1 cellular context compared by ENCODE assay signal in the genomic region with DNA sequence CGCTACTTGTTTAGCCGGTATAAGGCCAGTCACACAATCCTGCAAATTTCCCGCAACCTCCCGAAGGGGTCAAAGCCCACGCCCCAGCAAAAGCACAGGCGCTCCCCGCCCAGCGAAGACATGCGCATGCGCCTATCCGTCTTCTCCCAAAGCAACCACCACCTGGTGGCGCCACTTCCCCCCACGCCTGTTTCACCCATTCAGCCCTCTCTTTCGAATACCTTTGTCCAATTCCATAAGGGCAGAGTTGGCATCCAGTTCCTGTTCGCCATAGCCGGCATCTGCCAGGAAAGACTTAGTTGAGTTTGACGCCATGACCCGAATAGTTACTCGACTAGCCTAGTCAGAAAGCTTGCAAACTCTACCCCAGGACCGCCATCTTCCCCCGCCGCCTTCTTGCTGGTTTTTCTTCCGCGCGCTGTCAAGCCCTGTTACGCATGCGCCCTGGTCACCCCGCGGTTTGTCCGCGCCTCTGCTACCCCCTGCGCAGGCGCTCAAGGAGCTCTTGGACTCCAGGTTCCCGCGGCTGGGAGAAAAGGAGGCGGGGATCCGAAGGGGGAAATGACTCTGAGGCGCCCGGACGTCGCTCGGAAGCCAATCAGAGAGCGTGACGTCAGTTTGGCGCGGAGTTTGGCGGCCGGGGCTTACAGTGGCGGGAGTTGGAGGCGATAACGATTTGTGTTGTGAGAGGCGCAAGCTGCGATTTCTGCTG.
TF ChIP-seq lines count a peak whose summit lies in the region.

A gene with protein sequence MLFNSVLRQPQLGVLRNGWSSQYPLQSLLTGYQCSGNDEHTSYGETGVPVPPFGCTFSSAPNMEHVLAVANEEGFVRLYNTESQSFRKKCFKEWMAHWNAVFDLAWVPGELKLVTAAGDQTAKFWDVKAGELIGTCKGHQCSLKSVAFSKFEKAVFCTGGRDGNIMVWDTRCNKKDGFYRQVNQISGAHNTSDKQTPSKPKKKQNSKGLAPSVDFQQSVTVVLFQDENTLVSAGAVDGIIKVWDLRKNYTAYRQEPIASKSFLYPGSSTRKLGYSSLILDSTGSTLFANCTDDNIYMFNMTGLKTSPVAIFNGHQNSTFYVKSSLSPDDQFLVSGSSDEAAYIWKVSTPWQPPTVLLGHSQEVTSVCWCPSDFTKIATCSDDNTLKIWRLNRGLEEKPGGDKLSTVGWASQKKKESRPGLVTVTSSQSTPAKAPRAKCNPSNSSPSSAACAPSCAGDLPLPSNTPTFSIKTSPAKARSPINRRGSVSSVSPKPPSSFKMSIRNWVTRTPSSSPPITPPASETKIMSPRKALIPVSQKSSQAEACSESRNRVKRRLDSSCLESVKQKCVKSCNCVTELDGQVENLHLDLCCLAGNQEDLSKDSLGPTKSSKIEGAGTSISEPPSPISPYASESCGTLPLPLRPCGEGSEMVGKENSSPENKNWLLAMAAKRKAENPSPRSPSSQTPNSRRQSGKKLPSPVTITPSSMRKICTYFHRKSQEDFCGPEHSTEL (plus strand): TSS at position 626 of the 712 bp plus-strand sequence. CDS start 143 bp downstream, outside the sequence.
A gene with protein sequence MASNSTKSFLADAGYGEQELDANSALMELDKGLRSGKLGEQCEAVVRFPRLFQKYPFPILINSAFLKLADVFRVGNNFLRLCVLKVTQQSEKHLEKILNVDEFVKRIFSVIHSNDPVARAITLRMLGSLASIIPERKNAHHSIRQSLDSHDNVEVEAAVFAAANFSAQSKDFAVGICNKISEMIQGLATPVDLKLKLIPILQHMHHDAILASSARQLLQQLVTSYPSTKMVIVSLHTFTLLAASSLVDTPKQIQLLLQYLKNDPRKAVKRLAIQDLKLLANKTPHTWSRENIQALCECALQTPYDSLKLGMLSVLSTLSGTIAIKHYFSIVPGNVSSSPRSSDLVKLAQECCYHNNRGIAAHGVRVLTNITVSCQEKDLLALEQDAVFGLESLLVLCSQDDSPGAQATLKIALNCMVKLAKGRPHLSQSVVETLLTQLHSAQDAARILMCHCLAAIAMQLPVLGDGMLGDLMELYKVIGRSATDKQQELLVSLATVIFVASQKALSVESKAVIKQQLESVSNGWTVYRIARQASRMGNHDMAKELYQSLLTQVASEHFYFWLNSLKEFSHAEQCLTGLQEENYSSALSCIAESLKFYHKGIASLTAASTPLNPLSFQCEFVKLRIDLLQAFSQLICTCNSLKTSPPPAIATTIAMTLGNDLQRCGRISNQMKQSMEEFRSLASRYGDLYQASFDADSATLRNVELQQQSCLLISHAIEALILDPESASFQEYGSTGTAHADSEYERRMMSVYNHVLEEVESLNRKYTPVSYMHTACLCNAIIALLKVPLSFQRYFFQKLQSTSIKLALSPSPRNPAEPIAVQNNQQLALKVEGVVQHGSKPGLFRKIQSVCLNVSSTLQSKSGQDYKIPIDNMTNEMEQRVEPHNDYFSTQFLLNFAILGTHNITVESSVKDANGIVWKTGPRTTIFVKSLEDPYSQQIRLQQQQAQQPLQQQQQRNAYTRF (minus strand): TSS at position 435 of the 712 bp plus-strand sequence. CDS start 120 bp downstream, at position 315.

TF ChIP-seq in HEK293, 187 proteins besides CTCF, POLR2A, EP300 and RAD21 (continued from another document and continues in another):
- no peak for TF ChIP-seq ZNF514 (tag by site-specific recombination; IDR thresholded peaks at IDR 0.05)
- no peak for TF ChIP-seq ZNF670 (tag by site-specific recombination; IDR thresholded peaks at IDR 0.05; ENCODE audit: low read depth)
- peak; percentile 70 for TF ChIP-seq ZFP69B (tag by site-specific recombination; IDR thresholded peaks at IDR 0.05)
- TF ChIP-seq BCL11A (tag by site-specific recombination; IDR thresholded peaks at IDR 0.05; ENCODE audit: low read depth) = no peak; the same call in 1 of the 2 replicates
- peak; percentile 77 for TF ChIP-seq ZNF629 (tag by site-specific recombination; IDR thresholded peaks at IDR 0.05)
- TF ChIP-seq, protein P1, sequence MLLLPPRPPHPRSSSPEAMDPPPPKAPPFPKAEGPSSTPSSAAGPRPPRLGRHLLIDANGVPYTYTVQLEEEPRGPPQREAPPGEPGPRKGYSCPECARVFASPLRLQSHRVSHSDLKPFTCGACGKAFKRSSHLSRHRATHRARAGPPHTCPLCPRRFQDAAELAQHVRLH (tag by site-specific recombination; IDR thresholded peaks at IDR 0.05) = peak; percentile 74
- peak; percentile 5; the same call in 1 of the 2 replicates for TF ChIP-seq PRDM1 (tag by site-specific recombination; IDR thresholded peaks at IDR 0.05)
- TF ChIP-seq ZNF596 (tag by site-specific recombination; IDR thresholded peaks at IDR 0.05) = no peak
- TF ChIP-seq ZSCAN23 (tag by site-specific recombination; IDR thresholded peaks at IDR 0.05) = 0 out of 2 replicates have a peak, but pooled peaks have one; percentile 48
- TF ChIP-seq ZNF621 (tag by site-specific recombination; IDR thresholded peaks at IDR 0.05) = no peak
- TF ChIP-seq, protein P2, sequence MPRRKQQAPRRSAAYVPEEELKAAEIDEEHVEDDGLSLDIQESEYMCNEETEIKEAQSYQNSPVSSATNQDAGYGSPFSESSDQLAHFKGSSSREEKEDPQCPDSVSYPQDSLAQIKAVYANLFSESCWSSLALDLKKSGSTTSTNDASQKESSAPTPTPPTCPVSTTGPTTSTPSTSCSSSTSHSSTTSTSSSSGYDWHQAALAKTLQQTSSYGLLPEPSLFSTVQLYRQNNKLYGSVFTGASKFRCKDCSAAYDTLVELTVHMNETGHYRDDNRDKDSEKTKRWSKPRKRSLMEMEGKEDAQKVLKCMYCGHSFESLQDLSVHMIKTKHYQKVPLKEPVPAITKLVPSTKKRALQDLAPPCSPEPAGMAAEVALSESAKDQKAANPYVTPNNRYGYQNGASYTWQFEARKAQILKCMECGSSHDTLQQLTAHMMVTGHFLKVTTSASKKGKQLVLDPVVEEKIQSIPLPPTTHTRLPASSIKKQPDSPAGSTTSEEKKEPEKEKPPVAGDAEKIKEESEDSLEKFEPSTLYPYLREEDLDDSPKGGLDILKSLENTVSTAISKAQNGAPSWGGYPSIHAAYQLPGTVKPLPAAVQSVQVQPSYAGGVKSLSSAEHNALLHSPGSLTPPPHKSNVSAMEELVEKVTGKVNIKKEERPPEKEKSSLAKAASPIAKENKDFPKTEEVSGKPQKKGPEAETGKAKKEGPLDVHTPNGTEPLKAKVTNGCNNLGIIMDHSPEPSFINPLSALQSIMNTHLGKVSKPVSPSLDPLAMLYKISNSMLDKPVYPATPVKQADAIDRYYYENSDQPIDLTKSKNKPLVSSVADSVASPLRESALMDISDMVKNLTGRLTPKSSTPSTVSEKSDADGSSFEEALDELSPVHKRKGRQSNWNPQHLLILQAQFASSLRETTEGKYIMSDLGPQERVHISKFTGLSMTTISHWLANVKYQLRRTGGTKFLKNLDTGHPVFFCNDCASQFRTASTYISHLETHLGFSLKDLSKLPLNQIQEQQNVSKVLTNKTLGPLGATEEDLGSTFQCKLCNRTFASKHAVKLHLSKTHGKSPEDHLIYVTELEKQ (tag by site-specific recombination; IDR thresholded peaks at IDR 0.05; ENCODE audit: borderline replicate concordance) = 0 out of 2 replicates have a peak, but pooled peaks have one; percentile 30
- no peak for TF ChIP-seq ZNF266 (tag by site-specific recombination; IDR thresholded peaks at IDR 0.05; ENCODE audit: low read depth)
- no peak for TF ChIP-seq ZSCAN16 (tag by site-specific recombination; IDR thresholded peaks at IDR 0.05)
- TF ChIP-seq, protein P3, sequence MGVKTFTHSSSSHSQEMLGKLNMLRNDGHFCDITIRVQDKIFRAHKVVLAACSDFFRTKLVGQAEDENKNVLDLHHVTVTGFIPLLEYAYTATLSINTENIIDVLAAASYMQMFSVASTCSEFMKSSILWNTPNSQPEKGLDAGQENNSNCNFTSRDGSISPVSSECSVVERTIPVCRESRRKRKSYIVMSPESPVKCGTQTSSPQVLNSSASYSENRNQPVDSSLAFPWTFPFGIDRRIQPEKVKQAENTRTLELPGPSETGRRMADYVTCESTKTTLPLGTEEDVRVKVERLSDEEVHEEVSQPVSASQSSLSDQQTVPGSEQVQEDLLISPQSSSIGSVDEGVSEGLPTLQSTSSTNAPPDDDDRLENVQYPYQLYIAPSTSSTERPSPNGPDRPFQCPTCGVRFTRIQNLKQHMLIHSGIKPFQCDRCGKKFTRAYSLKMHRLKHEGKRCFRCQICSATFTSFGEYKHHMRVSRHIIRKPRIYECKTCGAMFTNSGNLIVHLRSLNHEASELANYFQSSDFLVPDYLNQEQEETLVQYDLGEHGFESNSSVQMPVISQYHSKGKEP (tag by site-specific recombination; IDR thresholded peaks at IDR 0.05) = peak; percentile 12; the same call in 1 of the 2 replicates
- no peak for TF ChIP-seq ZNF610 (tag by site-specific recombination; IDR thresholded peaks at IDR 0.05; ENCODE audit: borderline replicate concordance)
- no peak for TF ChIP-seq MYNN (tag by site-specific recombination; IDR thresholded peaks at IDR 0.05; ENCODE audit: borderline replicate concordance)
- TF ChIP-seq ZBTB21 (tag by site-specific recombination; IDR thresholded peaks at IDR 0.05) = peak; percentile 57
- TF ChIP-seq ZNF146 (tag by site-specific recombination; IDR thresholded peaks at IDR 0.05) = no peak
- TF ChIP-seq ZBTB1 (tag by site-specific recombination; IDR thresholded peaks at IDR 0.05) = no peak
- TF ChIP-seq, protein P4, sequence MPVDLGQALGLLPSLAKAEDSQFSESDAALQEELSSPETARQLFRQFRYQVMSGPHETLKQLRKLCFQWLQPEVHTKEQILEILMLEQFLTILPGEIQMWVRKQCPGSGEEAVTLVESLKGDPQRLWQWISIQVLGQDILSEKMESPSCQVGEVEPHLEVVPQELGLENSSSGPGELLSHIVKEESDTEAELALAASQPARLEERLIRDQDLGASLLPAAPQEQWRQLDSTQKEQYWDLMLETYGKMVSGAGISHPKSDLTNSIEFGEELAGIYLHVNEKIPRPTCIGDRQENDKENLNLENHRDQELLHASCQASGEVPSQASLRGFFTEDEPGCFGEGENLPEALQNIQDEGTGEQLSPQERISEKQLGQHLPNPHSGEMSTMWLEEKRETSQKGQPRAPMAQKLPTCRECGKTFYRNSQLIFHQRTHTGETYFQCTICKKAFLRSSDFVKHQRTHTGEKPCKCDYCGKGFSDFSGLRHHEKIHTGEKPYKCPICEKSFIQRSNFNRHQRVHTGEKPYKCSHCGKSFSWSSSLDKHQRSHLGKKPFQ (tag by site-specific recombination; IDR thresholded peaks at IDR 0.05) = no peak
- TF ChIP-seq, protein P5, sequence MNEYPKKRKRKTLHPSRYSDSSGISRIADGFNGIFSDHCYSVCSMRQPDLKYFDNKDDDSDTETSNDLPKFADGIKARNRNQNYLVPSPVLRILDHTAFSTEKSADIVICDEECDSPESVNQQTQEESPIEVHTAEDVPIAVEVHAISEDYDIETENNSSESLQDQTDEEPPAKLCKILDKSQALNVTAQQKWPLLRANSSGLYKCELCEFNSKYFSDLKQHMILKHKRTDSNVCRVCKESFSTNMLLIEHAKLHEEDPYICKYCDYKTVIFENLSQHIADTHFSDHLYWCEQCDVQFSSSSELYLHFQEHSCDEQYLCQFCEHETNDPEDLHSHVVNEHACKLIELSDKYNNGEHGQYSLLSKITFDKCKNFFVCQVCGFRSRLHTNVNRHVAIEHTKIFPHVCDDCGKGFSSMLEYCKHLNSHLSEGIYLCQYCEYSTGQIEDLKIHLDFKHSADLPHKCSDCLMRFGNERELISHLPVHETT (tag by site-specific recombination; IDR thresholded peaks at IDR 0.05) = peak; percentile 77
- TF ChIP-seq, protein P6, sequence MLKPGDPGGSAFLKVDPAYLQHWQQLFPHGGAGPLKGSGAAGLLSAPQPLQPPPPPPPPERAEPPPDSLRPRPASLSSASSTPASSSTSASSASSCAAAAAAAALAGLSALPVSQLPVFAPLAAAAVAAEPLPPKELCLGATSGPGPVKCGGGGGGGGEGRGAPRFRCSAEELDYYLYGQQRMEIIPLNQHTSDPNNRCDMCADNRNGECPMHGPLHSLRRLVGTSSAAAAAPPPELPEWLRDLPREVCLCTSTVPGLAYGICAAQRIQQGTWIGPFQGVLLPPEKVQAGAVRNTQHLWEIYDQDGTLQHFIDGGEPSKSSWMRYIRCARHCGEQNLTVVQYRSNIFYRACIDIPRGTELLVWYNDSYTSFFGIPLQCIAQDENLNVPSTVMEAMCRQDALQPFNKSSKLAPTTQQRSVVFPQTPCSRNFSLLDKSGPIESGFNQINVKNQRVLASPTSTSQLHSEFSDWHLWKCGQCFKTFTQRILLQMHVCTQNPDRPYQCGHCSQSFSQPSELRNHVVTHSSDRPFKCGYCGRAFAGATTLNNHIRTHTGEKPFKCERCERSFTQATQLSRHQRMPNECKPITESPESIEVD (tag by site-specific recombination; IDR thresholded peaks at IDR 0.05) = no peak
- TF ChIP-seq, protein P7, sequence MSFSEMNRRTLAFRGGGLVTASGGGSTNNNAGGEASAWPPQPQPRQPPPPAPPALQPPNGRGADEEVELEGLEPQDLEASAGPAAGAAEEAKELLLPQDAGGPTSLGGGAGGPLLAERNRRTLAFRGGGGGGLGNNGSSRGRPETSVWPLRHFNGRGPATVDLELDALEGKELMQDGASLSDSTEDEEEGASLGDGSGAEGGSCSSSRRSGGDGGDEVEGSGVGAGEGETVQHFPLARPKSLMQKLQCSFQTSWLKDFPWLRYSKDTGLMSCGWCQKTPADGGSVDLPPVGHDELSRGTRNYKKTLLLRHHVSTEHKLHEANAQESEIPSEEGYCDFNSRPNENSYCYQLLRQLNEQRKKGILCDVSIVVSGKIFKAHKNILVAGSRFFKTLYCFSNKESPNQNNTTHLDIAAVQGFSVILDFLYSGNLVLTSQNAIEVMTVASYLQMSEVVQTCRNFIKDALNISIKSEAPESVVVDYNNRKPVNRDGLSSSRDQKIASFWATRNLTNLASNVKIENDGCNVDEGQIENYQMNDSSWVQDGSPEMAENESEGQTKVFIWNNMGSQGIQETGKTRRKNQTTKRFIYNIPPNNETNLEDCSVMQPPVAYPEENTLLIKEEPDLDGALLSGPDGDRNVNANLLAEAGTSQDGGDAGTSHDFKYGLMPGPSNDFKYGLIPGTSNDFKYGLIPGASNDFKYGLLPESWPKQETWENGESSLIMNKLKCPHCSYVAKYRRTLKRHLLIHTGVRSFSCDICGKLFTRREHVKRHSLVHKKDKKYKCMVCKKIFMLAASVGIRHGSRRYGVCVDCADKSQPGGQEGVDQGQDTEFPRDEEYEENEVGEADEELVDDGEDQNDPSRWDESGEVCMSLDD (tag by site-specific recombination; IDR thresholded peaks at IDR 0.05) = 0 out of 2 replicates have a peak, but pooled peaks have one; percentile 47
- TF ChIP-seq, protein P8, sequence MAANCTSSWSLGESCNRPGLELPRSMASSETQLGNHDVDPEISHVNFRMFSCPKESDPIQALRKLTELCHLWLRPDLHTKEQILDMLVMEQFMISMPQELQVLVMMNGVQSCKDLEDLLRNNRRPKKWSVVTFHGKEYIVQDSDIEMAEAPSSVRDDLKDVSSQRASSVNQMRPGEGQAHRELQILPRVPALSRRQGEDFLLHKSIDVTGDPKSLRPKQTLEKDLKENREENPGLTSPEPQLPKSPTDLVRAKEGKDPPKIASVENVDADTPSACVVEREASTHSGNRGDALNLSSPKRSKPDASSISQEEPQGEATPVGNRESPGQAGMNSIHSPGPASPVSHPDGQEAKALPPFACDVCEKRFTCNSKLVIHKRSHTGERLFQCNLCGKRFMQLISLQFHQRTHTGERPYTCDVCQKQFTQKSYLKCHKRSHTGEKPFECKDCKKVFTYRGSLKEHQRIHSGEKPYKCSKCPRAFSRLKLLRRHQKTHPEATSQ (tag by site-specific recombination; IDR thresholded peaks at IDR 0.05) = no peak
